23 cellular contexts compared by ENCODE assay signal in the genomic region with DNA sequence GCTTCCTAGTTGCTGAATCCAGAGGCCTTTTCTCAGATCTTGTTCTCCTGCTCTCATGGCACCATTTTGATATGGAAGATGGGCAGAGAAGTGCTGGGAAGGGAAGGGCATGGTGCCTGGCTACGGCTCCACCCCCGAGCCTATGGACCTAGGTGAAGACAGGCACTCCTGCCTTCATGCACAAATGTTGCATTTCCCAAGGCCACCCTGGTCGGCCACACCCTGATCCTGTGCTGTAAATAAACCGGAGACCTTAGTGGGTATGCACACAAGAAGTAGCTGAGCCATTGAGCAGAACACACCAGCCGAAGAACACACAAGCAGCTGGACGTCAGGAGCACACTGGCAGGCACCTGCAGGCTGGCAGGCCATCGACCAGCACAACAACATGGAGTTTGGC.
"Had no signal": no experiment of that assay in that cellular context is flagged by ENCODE, and none has a peak within 500 bp of the region (broad histone marks: within the 10 kb centered on the region; RNA-seq: fewer than 3 reads in every experiment).

No MANE protein-coding gene starts in this region.

- H3K9me3 ChIP-seq: esophagus muscularis mucosa, gastroesophageal sphincter, heart left ventricle, left lung, lower lobe of right lung, mucosa of descending colon had no signal

- ATAC-seq: foreskin keratinocyte, gastroesophageal sphincter, heart left ventricle, left cardiac atrium, left lung, left ventricle myocardium superior, lower lobe of right lung, mucosa of descending colon had no signal

- H3K27me3 ChIP-seq: dorsolateral prefrontal cortex, esophagus muscularis mucosa, gastroesophageal sphincter, heart left ventricle, hepatocyte, left lung had no signal

- H3K4me3 ChIP-seq: coronary artery, dorsolateral prefrontal cortex, esophagus muscularis mucosa, gastroesophageal sphincter, heart left ventricle, hepatocyte, left lung, lower lobe of right lung, mucosa of descending colon had no signal

- DNase-seq: dermis blood vessel endothelial cell; dorsolateral prefrontal cortex; effector CD4-positive, alpha-beta T cell; effector memory CD4-positive, alpha-beta T cell; foreskin keratinocyte; heart left ventricle; hypothalamus; left cardiac atrium; left lung; left ventricle myocardium superior; lower lobe of right lung; mesenchymal stem cell; mucosa of descending colon; naive B cell had no signal

- H3K79me2 ChIP-seq: hepatocyte had no signal

- H3K4me1 ChIP-seq: lower lobe of right lung had no signal

- H2AFZ ChIP-seq: hepatocyte had no signal

- H3K27ac ChIP-seq: coronary artery, dorsolateral prefrontal cortex, esophagus muscularis mucosa, foreskin keratinocyte, gastroesophageal sphincter, heart left ventricle, hepatocyte, left lung, lower lobe of right lung had no signal

- FAIRE-seq: colon, endothelial cell of umbilical vein, frontal cortex, islet of Langerhans, keratinocyte had no signal

- H3K4me2 ChIP-seq: hepatocyte had no signal

- H3K36me3 ChIP-seq: esophagus muscularis mucosa, gastroesophageal sphincter, heart left ventricle, left lung, lower lobe of right lung had no signal
